Comparison of ENCODE assay signal across 8 cellular contexts in the genomic region with DNA sequence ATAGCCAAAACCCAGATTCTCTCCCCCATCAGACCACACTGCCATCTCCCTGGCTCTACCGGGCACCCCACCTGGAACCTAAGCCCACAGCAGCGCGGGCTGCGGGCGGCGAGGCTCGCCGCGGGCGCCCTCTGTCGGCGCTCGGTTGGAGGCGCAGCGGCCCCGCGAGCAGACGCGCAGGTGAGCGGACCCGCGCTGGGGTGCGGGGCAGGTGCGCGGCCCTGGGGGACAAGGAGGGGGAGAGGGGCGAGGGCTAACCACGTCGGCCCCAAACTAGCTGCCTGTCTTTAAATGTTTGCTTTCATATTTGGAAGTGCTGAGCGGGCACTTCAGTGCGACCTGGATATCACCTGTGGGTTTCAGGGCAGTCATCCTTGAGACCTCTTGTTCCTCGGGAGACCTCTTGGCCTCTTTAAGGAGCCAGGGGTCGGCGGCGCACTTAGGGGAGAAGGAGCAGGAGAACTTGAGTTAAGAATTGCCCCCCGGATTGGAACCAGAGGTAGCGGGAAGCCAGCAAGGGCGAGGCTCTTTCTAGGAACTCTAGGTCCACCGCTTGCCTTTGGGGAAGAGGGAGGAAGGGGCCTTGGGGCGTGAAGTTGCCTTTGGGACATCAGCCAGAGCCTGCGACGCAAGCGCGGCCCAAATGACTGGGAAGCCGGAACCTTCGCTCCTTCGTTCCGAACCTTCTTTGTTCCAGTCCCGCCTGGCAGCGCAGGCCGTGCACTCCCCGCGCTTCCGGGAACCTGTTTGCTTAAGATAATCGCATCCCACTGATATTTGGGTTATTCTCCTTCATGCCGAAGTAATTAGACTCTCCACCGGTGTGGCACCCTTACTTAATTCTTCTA.
DNase-seq lines count a peak whose midpoint lies in the region; ATAC-seq and TF ChIP-seq lines count a peak whose summit lies in the region.

No MANE protein-coding gene starts in this region.

- peak overlapping the region; percentile 47 for H3K4me3 ChIP-seq in AG10803 (ENCODE audit: low read length)
- peak overlapping the region; percentile 78 for H3K4me3 ChIP-seq in adipocyte (ENCODE audit: low read length)

- no peaks in the 10 kb centered on the region for H3K36me3 ChIP-seq in adipocyte (ENCODE audit: control insufficient read depth, insufficient read depth, low read length, severe bottlenecking)

- DNase-seq in AG10803 (ENCODE audit: low read depth) (no peak), RWPE1 (ENCODE audit: low spot score) (peak; percentile 34), adipocyte (ENCODE audit: low read depth) (peak; percentile 48), iPS-NIHi7 (ENCODE audit: extremely low spot score) (peak; percentile 73), SW 1271 (lab: John Stamatoyannopoulos, UW) (no peak)
- DNase-seq in stimulated activated CD4-positive, alpha-beta T cell treated with anti-CD3 and anti-CD28 coated beads, Interleukin-1b, Interleukin-23, amount 100 ng/mL, for 4 hours (ENCODE audit: low read depth in 2 of 2): peak; percentile 19 to 38

- H3K27ac ChIP-seq in RWPE1: no peak overlapping the region

- POLR2A ChIA-PET in RWPE1 (lab: Yijun Ruan, JAX; ENCODE audit: low non-redundant PET): no interaction called here

- peak; percentile 41 for TF ChIP-seq CTCF in AG10803 (conservative IDR thresholded peaks at IDR 0.05; ENCODE audit: low read length)
- peak; percentile 96 for TF ChIP-seq CTCF in RWPE1 (conservative IDR thresholded peaks at IDR 0.05; ENCODE audit: low read depth)

- peaks cover 10% of the 10 kb centered on the region for H3K4me1 ChIP-seq in adipocyte (ENCODE audit: control insufficient read depth, insufficient read depth, low read length)

- peak; percentile 87 for ATAC-seq in GM19023 (IDR thresholded peaks at IDR 0.05; ENCODE audit: unreplicated experiment)
- ATAC-seq in HG03135 (IDR thresholded peaks at IDR 0.05; ENCODE audit: unreplicated experiment): peak; percentile 76

- CTCF ChIA-PET in RWPE1 (lab: Yijun Ruan, JAX): interaction anchor here (0.6 to 1.1 kb wide), 9 partner anchors 21 to 1432 kb away, joined by 3 to 6 read pairs (median 3); no protein-coding TSS in a partner anchor

- no peaks in the 10 kb centered on the region for H3K9me3 ChIP-seq in adipocyte (ENCODE audit: control insufficient read depth, low read length)

- H3K27me3 ChIP-seq in adipocyte (replicated peaks; ENCODE audit: control insufficient read depth, insufficient read depth, low read length): peaks cover 31% of the 10 kb centered on the region

- H3K9ac ChIP-seq in adipocyte (ENCODE audit: low read length): peak overlapping the region; percentile 10

Comparison
In these comparisons a context has a peak if more than half of its experiments do, and no peak if none do; other contexts are left out.
1. DNase-seq: peak in RWPE1 (single experiment), adipocyte (single experiment), iPS-NIHi7 (single experiment) and stimulated activated CD4-positive, alpha-beta T cell treated with anti-CD3 and anti-CD28 coated beads, Interleukin-1b, Interleukin-23, amount 100 ng/mL, for 4 hours (2 of 2); none in AG10803 (single experiment) and SW 1271 (0 of 2).